In genomic region chr6:1526689-1527088, GRCh38 we compare ENCODE assay signal across 11 cellular contexts.
DNase-seq lines count a peak whose midpoint lies in the region; ATAC-seq lines count a peak whose summit lies in the region.
"Had no signal": no experiment of that assay in that cellular context is flagged by ENCODE, and none has a peak within 500 bp of the region (broad histone marks: within the 10 kb centered on the region; RNA-seq: fewer than 3 reads in every experiment).

No MANE protein-coding gene starts in this region.

- H3K4me3 ChIP-seq in CD4-positive, CD25-positive, alpha-beta regulatory T cell (ENCODE audit: low read depth, low read length): peak overlapping the region; percentile 41
- H3K4me3 ChIP-seq in SJCRH30: peak overlapping the region; percentile 21; the same call in 1 of the 2 replicates
- H3K4me3 ChIP-seq in MG63: no peak overlapping the region

- no peak overlapping the region for H3K27ac ChIP-seq in CD4-positive, CD25-positive, alpha-beta regulatory T cell (ENCODE audit: insufficient read depth, low read length, poor library complexity, severe bottlenecking)
- H3K27ac ChIP-seq in SJCRH30: no peak overlapping the region

- H3K9me3 Mint-ChIP-seq in CD4-positive, CD25-positive, alpha-beta regulatory T cell: peaks cover 0 to 6% (median 0%) of the 10 kb centered on the region in 7 donors
- H3K9me3 Mint-ChIP-seq: HFFc6 had no signal

- H3K27me3 Mint-ChIP-seq in CD4-positive, CD25-positive, alpha-beta regulatory T cell: peaks cover 12% of the 10 kb centered on the region

- DNase-seq in CD4-positive, CD25-positive, alpha-beta regulatory T cell: peak in 1 of 3 donors; percentile 33
- DNase-seq in SJCRH30 (peak in 1 of 2 experiments; percentile 15), head of caudate nucleus (peak in 33 of 42 donors; percentile 7 to 59 (median 38)), pons (ENCODE audit: low spot score) (peak; percentile 46), MG63 (no peak), epidermal melanocyte (ENCODE audit: insufficient read length, low spot score) (no peak), SK-N-DZ (ENCODE audit: low spot score) (no peak), mesenteric fat pad (ENCODE audit: low spot score) (no peak)
- DNase-seq: HFFc6, PC-3 had no signal

- no peaks in the 10 kb centered on the region for H3K36me3 ChIP-seq in CD4-positive, CD25-positive, alpha-beta regulatory T cell (ENCODE audit: control insufficient read depth, insufficient read depth, low read length)
- H3K36me3 ChIP-seq in SJCRH30 (no peaks in the 10 kb centered on the region), MG63 (no peaks in the 10 kb centered on the region)

- H3K27me3 ChIP-seq in CD4-positive, CD25-positive, alpha-beta regulatory T cell (ENCODE audit: control insufficient read depth, insufficient read depth, low read length): no peaks in the 10 kb centered on the region
- H3K27me3 ChIP-seq in SJCRH30 (no peaks in the 10 kb centered on the region), MG63 (no peaks in the 10 kb centered on the region)

- intact Hi-C loops in head of caudate nucleus (cut with DNase I): no loop called here

- H3K27ac Mint-ChIP-seq in CD4-positive, CD25-positive, alpha-beta regulatory T cell: peak overlapping the region; percentile 78 to 92 (median 79)
- H3K27ac Mint-ChIP-seq: CD14-positive monocyte, HFFc6 had no signal

- H3K4me1 Mint-ChIP-seq in CD4-positive, CD25-positive, alpha-beta regulatory T cell: peaks cover 29 to 81% (median 55%) of the 10 kb centered on the region in 4 donors

- H3K4me1 ChIP-seq in CD4-positive, CD25-positive, alpha-beta regulatory T cell (ENCODE audit: control insufficient read depth, insufficient read depth, low read length, poor library complexity, severe bottlenecking): peaks cover 64% of the 10 kb centered on the region
- peaks cover 3% of the 10 kb centered on the region; the same call in 1 of the 2 replicates for H3K4me1 ChIP-seq in SJCRH30

- peak overlapping the region; percentile 0 to 80 (median 63) for H3K4me3 Mint-ChIP-seq in CD4-positive, CD25-positive, alpha-beta regulatory T cell
- H3K4me3 Mint-ChIP-seq: CD14-positive monocyte, HFFc6 had no signal

- no peak for ATAC-seq in CD4-positive, CD25-positive, alpha-beta regulatory T cell (ENCODE audit: low read depth in 2 of 2)

- H3K9me3 ChIP-seq in CD4-positive, CD25-positive, alpha-beta regulatory T cell (ENCODE audit: control insufficient read depth in 2 of 2, low read length in 2 of 2): no peaks in the 10 kb centered on the region
- no peaks in the 10 kb centered on the region for H3K9me3 ChIP-seq in SJCRH30 (replicated peaks)
- no peaks in the 10 kb centered on the region for H3K9me3 ChIP-seq in MG63

- H3K36me3 Mint-ChIP-seq in CD4-positive, CD25-positive, alpha-beta regulatory T cell: no peaks in the 10 kb centered on the region
- H3K36me3 Mint-ChIP-seq: CD14-positive monocyte had no signal

Comparison
In these comparisons a context has a peak if more than half of its experiments do, and no peak if none do; other contexts are left out.
1. DNase-seq: peak in head of caudate nucleus (33 of 42) and pons (single experiment); none in MG63 (single experiment), epidermal melanocyte (single experiment), SK-N-DZ (single experiment) and mesenteric fat pad (single experiment).